8 cellular contexts compared by ENCODE assay signal in genomic region chr6:786946-787763, GRCh38.
DNase-seq lines count a peak whose midpoint lies in the region; ATAC-seq, FAIRE-seq and TF ChIP-seq lines count a peak whose summit lies in the region.

No MANE protein-coding gene starts in this region.

- intact Hi-C loops in cardiac septum (cut with DNase I): loop anchor here (10.0 kb wide), 1 partner anchor 192 kb away; no protein-coding TSS in a partner anchor
- intact Hi-C loops in endothelial cell of umbilical vein (cut with micrococcal nuclease): loop anchor here (1.0 to 2.0 kb wide), 3 partner anchors 64 to 598 kb away; no protein-coding TSS in a partner anchor

- peak overlapping the region in 1 of 2 donors; percentile 5 for H3K4me3 Mint-ChIP-seq in stimulated activated naive CD8-positive, alpha-beta T cell treated with anti-CD3 and anti-CD28 coated beads, Interleukin-15, amount 100 ng/mL, for 72 hours

- H3K9me3 Mint-ChIP-seq in stimulated activated naive CD8-positive, alpha-beta T cell treated with anti-CD3 and anti-CD28 coated beads, Interleukin-15, amount 100 ng/mL, for 72 hours: peaks cover 0 to 7% of the 10 kb centered on the region in 2 donors

- TF ChIP-seq CTCF in cardiac muscle cell (IDR thresholded peaks at IDR 0.05; ENCODE audit: low read depth, low read length): peak; percentile 51
- peak; percentile 56 to 58 for TF ChIP-seq CTCF in endothelial cell of umbilical vein (IDR thresholded peaks at IDR 0.05; ENCODE audit: extremely low read depth in 1 of 2, insufficient read depth in 1 of 2, low read depth in 1 of 2, low read length in 2 of 2)

- CTCF ChIA-PET in endothelial cell of umbilical vein (lab: Charles Lee): interaction anchor here (1.0 to 3.2 kb wide), 5 partner anchors 65 to 650 kb away, joined by 3 to 25 read pairs (median 4); no protein-coding TSS in a partner anchor

- no peak overlapping the region for H2AFZ ChIP-seq in endothelial cell of umbilical vein (ENCODE audit: low read depth, low read length)

- no peaks in the 10 kb centered on the region for H4K20me1 ChIP-seq in endothelial cell of umbilical vein (replicated peaks; ENCODE audit: control insufficient read depth, extremely low read depth, insufficient read depth, low read length)

- H3K36me3 ChIP-seq in cardiac muscle cell (no peaks in the 10 kb centered on the region), endothelial cell of umbilical vein (ENCODE audit: control insufficient read depth in 2 of 2, extremely low read depth in 1 of 2, insufficient read depth in 2 of 2, low read length in 2 of 2) (no peaks in the 10 kb centered on the region)

- peaks cover 15% of the 10 kb centered on the region for H3K27me3 Mint-ChIP-seq in stimulated activated naive CD8-positive, alpha-beta T cell treated with anti-CD3 and anti-CD28 coated beads, Interleukin-15, amount 100 ng/mL, for 72 hours

- BruUV-seq in endothelial cell of umbilical vein (replicated peaks; lab: Mats Ljungman, UMichigan): no TSS peak

- H3K9ac ChIP-seq in endothelial cell of umbilical vein (replicated peaks; ENCODE audit: extremely low read depth, insufficient read depth, low read length): no peak overlapping the region

- H3K4me3 ChIP-seq in cardiac muscle cell (no peak overlapping the region), endothelial cell of umbilical vein (replicated peaks in 1 of 3; ENCODE audit: insufficient read depth in 1 of 3, low read depth in 1 of 3, low read length in 3 of 3) (no peak overlapping the region)

- H3K27ac ChIP-seq in cardiac muscle cell: no peak overlapping the region
- H3K27ac ChIP-seq in endothelial cell of umbilical vein (ENCODE audit: insufficient read depth, low read depth, low read length): no peak overlapping the region

- H3K79me2 ChIP-seq in endothelial cell of umbilical vein (ENCODE audit: control insufficient read depth, insufficient read depth, low read length): no peaks in the 10 kb centered on the region

- peak; percentile 35 for ATAC-seq in stimulated activated naive CD8-positive, alpha-beta T cell treated with anti-CD3 and anti-CD28 coated beads, Interleukin-15, amount 100 ng/mL, for 72 hours
- no peak for ATAC-seq in HG03097 (IDR thresholded peaks at IDR 0.05; ENCODE audit: low FRiP score, unreplicated experiment)

- no peaks in the 10 kb centered on the region for H3K9me3 ChIP-seq in cardiac muscle cell (ENCODE audit: low read depth)
- H3K9me3 ChIP-seq in endothelial cell of umbilical vein (replicated peaks; ENCODE audit: control insufficient read depth, insufficient read depth, low read length): no peaks in the 10 kb centered on the region

- no peak overlapping the region for H3K4me2 ChIP-seq in endothelial cell of umbilical vein (ENCODE audit: insufficient read depth, low read length)

- peak; percentile 47 for FAIRE-seq in endothelial cell of umbilical vein (lab: Jason Lieb, UNC)

- H3K4me1 Mint-ChIP-seq in stimulated activated naive CD8-positive, alpha-beta T cell treated with anti-CD3 and anti-CD28 coated beads, Interleukin-15, amount 100 ng/mL, for 72 hours: peaks cover 26% of the 10 kb centered on the region

- H3K27ac Mint-ChIP-seq in stimulated activated naive CD8-positive, alpha-beta T cell treated with anti-CD3 and anti-CD28 coated beads, Interleukin-15, amount 100 ng/mL, for 72 hours: peak overlapping the region in 1 of 2 donors; percentile 28

- H3K9me1 ChIP-seq in endothelial cell of umbilical vein (replicated peaks; ENCODE audit: control insufficient read depth, extremely low read depth, insufficient read depth, low read length): no peaks in the 10 kb centered on the region

- no peak for TF ChIP-seq POLR2A in endothelial cell of umbilical vein (IDR thresholded peaks at IDR 0.05; ENCODE audit: low read depth, low read length)

- H3K27me3 ChIP-seq in cardiac muscle cell (no peaks in the 10 kb centered on the region), endothelial cell of umbilical vein (ENCODE audit: control insufficient read depth in 2 of 2, insufficient read depth in 2 of 2, low read length in 2 of 2) (no peaks in the 10 kb centered on the region)

- peak; percentile 14 to 34 for DNase-seq in cardiac muscle cell (ENCODE audit: low read depth in 1 of 2, low spot score in 1 of 2)
- DNase-seq in cardiac septum (ENCODE audit: low spot score): no peak
- DNase-seq in NCI-H226: peak; percentile 1
- peak; percentile 29 for DNase-seq in endothelial cell of umbilical vein (ENCODE audit: low read depth, low spot score)
- no peak for DNase-seq in stimulated activated naive CD8-positive, alpha-beta T cell treated with anti-CD3 and anti-CD28 coated beads, Interleukin-15, amount 100 ng/mL, for 72 hours
- DNase-seq in 8988T: no peak
- no peak for DNase-seq in SIG-M5 treated with dmso at 0.1 percent for 504 hours (lab: John Stamatoyannopoulos, UW; ENCODE audit: unreplicated experiment)

- POLR2A ChIA-PET in endothelial cell of umbilical vein (lab: Charles Lee): no interaction called here

- H3K4me1 ChIP-seq in cardiac muscle cell (ENCODE audit: low read depth) (no peaks in the 10 kb centered on the region), endothelial cell of umbilical vein (ENCODE audit: control insufficient read depth, extremely low read depth, insufficient read depth, low read length) (no peaks in the 10 kb centered on the region)

- dilution Hi-C loops in endothelial cell of umbilical vein (cut with MboI; ENCODE audit: extremely low pct_ligation_motif_present, low sequenced_read_pairs): no loop called here

TF ChIP-seq in endothelial cell of umbilical vein, 7 proteins besides CTCF, POLR2A, EP300 and RAD21:
- no peak for TF ChIP-seq POLR2AphosphoS5 (IDR thresholded peaks at IDR 0.05; ENCODE audit: insufficient read depth, low read depth, low read length)
- no peak for TF ChIP-seq JUN (IDR thresholded peaks at IDR 0.05; ENCODE audit: borderline replicate concordance, insufficient read depth, insufficient read length, low read depth)
- TF ChIP-seq GATA2 (IDR thresholded peaks at IDR 0.05; ENCODE audit: insufficient read depth, insufficient read length, low read depth, low read length): no peak
- no peak for TF ChIP-seq MYC (IDR thresholded peaks at IDR 0.05; ENCODE audit: low read depth, low read length)
- no peak for TF ChIP-seq FOS (IDR thresholded peaks at IDR 0.05; ENCODE audit: borderline replicate concordance, insufficient read depth, low read length)
- no peak for TF ChIP-seq MAX (IDR thresholded peaks at IDR 0.05; ENCODE audit: insufficient read depth, insufficient read length)
- TF ChIP-seq EZH2 (IDR thresholded peaks at IDR 0.05; ENCODE audit: borderline replicate concordance, low read depth, low read length, severe bottlenecking): no peak

Comparison
In these comparisons a context has a peak if more than half of its experiments do, and no peak if none do; other contexts are left out.
1. DNase-seq: peak in cardiac muscle cell (2 of 2), NCI-H226 (single experiment) and endothelial cell of umbilical vein (single experiment); none in cardiac septum (single experiment), stimulated activated naive CD8-positive, alpha-beta T cell treated with anti-CD3 and anti-CD28 coated beads, Interleukin-15, amount 100 ng/mL, for 72 hours (0 of 2), 8988T (single experiment) and SIG-M5 treated with dmso at 0.1 percent for 504 hours (single experiment).